ENCODE assay signal across 8 cellular contexts in the genomic region with DNA sequence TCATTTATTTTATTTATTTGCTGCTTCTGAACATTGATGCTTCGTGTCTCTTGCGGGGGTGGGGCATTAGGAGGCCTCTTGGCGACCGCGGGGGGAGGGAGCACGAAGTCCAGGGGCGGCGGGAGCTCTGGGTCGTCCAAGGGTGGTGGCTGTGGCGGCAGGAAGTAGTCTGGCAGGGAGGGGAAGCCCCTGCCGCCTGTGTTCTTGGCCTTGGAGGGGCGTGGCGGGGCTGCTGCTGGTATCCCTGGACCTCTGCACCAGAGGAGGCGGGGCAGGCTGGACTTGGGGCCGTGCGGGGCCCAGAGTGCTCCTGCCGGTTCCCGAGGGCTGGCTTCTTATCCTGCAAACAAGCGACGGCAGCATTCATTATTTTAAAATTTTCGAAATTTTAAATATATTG.
A peak's percentile ranks its signal among the peaks of the same experiment; 100 is the strongest.
DNase-seq lines count a peak whose midpoint lies in the region; ATAC-seq and TF ChIP-seq lines count a peak whose summit lies in the region.

No MANE protein-coding gene starts in this region.

- no peak overlapping the region for H2BK5ac ChIP-seq in neuronal stem cell (ENCODE audit: low read length)

- H3K79me1 ChIP-seq in neuronal stem cell (ENCODE audit: low read depth, low read length) = no peaks in the 10 kb centered on the region

- TF ChIP-seq CTCF in astrocyte of the spinal cord (IDR thresholded peaks at IDR 0.05; ENCODE audit: low read depth, low read length) (no peak), CD14-positive monocyte (IDR thresholded peaks at IDR 0.05) (no peak)

- H3K36me3 ChIP-seq in neuronal stem cell (replicated peaks in 1 of 2; ENCODE audit: control insufficient read depth in 2 of 2, insufficient read depth in 2 of 2, low read length in 2 of 2) = no peaks in the 10 kb centered on the region

- H2BK12ac ChIP-seq in neuronal stem cell (ENCODE audit: low read length) = no peak overlapping the region

- no peak overlapping the region for H3K27ac Mint-ChIP-seq in CD14-positive monocyte

- H3K4me2 ChIP-seq in neuronal stem cell (ENCODE audit: insufficient read depth, low read length, poor library complexity, severe bottlenecking) = peak overlapping the region; percentile 25

- H3K27me3 Mint-ChIP-seq in CD14-positive monocyte (ENCODE audit: low read depth in 3 of 3) = peaks cover 0 to 4% (median 2%) of the 10 kb centered on the region in 3 donors

- peak overlapping the region; percentile 71 for H3K18ac ChIP-seq in neuronal stem cell (ENCODE audit: low read length)

- H4K91ac ChIP-seq in neuronal stem cell (ENCODE audit: low read depth, low read length, poor library complexity) = no peak overlapping the region

- ATAC-seq in GM19023 (IDR thresholded peaks at IDR 0.05; ENCODE audit: unreplicated experiment) = peak; percentile 96
- ATAC-seq in HG02870 (IDR thresholded peaks at IDR 0.05; ENCODE audit: unreplicated experiment) = peak; percentile 87

- H3K27me3 ChIP-seq in neuronal stem cell (ENCODE audit: control insufficient read depth in 3 of 3, insufficient read depth in 3 of 3, low read depth in 1 of 3, low read length in 3 of 3) = no peaks in the 10 kb centered on the region

- H3K4me3 Mint-ChIP-seq in CD14-positive monocyte = peak overlapping the region in 1 of 2 donors; percentile 69

- peaks cover 9% of the 10 kb centered on the region for H3K4me1 Mint-ChIP-seq in CD14-positive monocyte

- intact Hi-C loops in CD14-positive monocyte (cut with micrococcal nuclease) = no loop called here

- no peak overlapping the region for H3K27ac ChIP-seq in neuronal stem cell (replicated peaks; ENCODE audit: low read length)

- no CpG with 5 or more reads among the region's 21 CpGs for WGBS in neuronal stem cell (ENCODE audit: extremely low coverage in 2 of 2, insufficient read length in 2 of 2, insufficient replicate concordance in 1 of 2), 2 donors

- H2AK5ac ChIP-seq in neuronal stem cell (ENCODE audit: low read depth, low read length) = no peak overlapping the region

- H2BK120ac ChIP-seq in neuronal stem cell (ENCODE audit: low read depth, low read length) = no peak overlapping the region

- no peak overlapping the region for H4K8ac ChIP-seq in neuronal stem cell (ENCODE audit: low read depth, low read length)

- in situ Hi-C loops in astrocyte of the spinal cord (cut with HindIII; ENCODE audit: low sequenced_read_pairs) = no loop called here

- H3K23ac ChIP-seq in neuronal stem cell (ENCODE audit: low read depth, low read length, poor library complexity) = no peak overlapping the region

- H3K14ac ChIP-seq in neuronal stem cell (ENCODE audit: low read length) = no peak overlapping the region

- no peak overlapping the region for H3K4ac ChIP-seq in neuronal stem cell (ENCODE audit: low read length)

- H3K4me3 ChIP-seq in astrocyte of the spinal cord (ENCODE audit: low read depth, low read length) (peak overlapping the region; percentile 5), neuronal stem cell (ENCODE audit: low read length in 2 of 2) (no peak overlapping the region)

- no peaks in the 10 kb centered on the region for H3K9me3 ChIP-seq in neuronal stem cell (replicated peaks in 1 of 2; ENCODE audit: control insufficient read depth in 2 of 2, insufficient read depth in 1 of 2, low read depth in 1 of 2, low read length in 2 of 2)

- no peaks in the 10 kb centered on the region for H3K36me3 Mint-ChIP-seq in CD14-positive monocyte

- peak overlapping the region; percentile 64 for H2AFZ ChIP-seq in neuronal stem cell (ENCODE audit: low read length)

- H2BK15ac ChIP-seq in neuronal stem cell (ENCODE audit: low read length) = no peak overlapping the region

- no peak for DNase-seq in astrocyte of the spinal cord (ENCODE audit: low read depth, low spot score)
- DNase-seq in neuronal stem cell (ENCODE audit: low spot score) = no peak
- DNase-seq in midbrain (lab: John Stamatoyannopoulos, UW) = no peak
- DNase-seq in NCI-H2029 (lab: John Stamatoyannopoulos, UW) = no peak
- DNase-seq in activated naive CD4-positive, alpha-beta T cell treated with anti-CD3 and anti-CD28 coated beads, Interleukin-2, amount 50 U/mL, for 16 hours = no peak
- DNase-seq in CD14-positive monocyte (ENCODE audit: low spot score) = no peak

- peaks cover 0 to 2% (median 0%) of the 10 kb centered on the region in 7 donors for H3K9me3 Mint-ChIP-seq in CD14-positive monocyte

- no peak overlapping the region for H3K9ac ChIP-seq in neuronal stem cell (ENCODE audit: low read depth, low read length, poor library complexity)

- H3K4me1 ChIP-seq in neuronal stem cell (ENCODE audit: control insufficient read depth in 2 of 2, insufficient read depth in 1 of 2, low read depth in 1 of 2, low read length in 2 of 2) = no peaks in the 10 kb centered on the region
